In genomic region chr9:125570246-125570645, GRCh38 we compare ENCODE assay signal across 25 cellular contexts.
DNase-seq lines count a peak whose midpoint lies in the region; ATAC-seq, FAIRE-seq and TF ChIP-seq lines count a peak whose summit lies in the region.
"Had no signal": no experiment of that assay in that cellular context is flagged by ENCODE, and none has a peak within 500 bp of the region (broad histone marks: within the 10 kb centered on the region; RNA-seq: fewer than 3 reads in every experiment).

No MANE protein-coding gene starts in this region.

- H3K4me2 ChIP-seq in K562 (ENCODE audit: insufficient read depth, low read length) (no peak overlapping the region), trophoblast cell (ENCODE audit: low read length) (no peak overlapping the region)
- H3K4me2 ChIP-seq: BLaER1 had no signal

- no peaks in the 10 kb centered on the region for H3K36me3 ChIP-seq in K562 (ENCODE audit: control insufficient read depth, insufficient read depth, low read length)
- H3K36me3 ChIP-seq in trophoblast cell (ENCODE audit: control insufficient read depth in 1 of 2, insufficient read depth in 2 of 2, low read length in 2 of 2) = peaks cover 0 to 5% of the 10 kb centered on the region in 2 experiments
- H3K36me3 ChIP-seq: BE2C had no signal

- no peak overlapping the region for H2BK5ac ChIP-seq in trophoblast cell (ENCODE audit: low read depth, low read length, poor library complexity)

- H3K9me3 ChIP-seq in K562 (replicated peaks; ENCODE audit: control insufficient read depth, insufficient read depth, low read depth, low read length) = no peaks in the 10 kb centered on the region
- peaks cover 4% of the 10 kb centered on the region for H3K9me3 ChIP-seq in trophoblast cell (ENCODE audit: insufficient read depth, low read depth, low read length)
- H3K9me3 ChIP-seq: BE2C had no signal

- DNase-seq in K562 (ENCODE audit: extremely low read depth in 1 of 4, low spot score in 3 of 4) (no peak), trophoblast cell (peak; percentile 68 to 78), GM19239 (ENCODE audit: insufficient read length, low spot score) (no peak), T-helper 1 cell (no peak), cardiac septum (ENCODE audit: low spot score) (no peak)
- DNase-seq: 8988T; ACHN; BE2C; C1 segment of cervical spinal cord; CD4-positive, alpha-beta memory T cell; CD4-positive, CD25-positive, alpha-beta regulatory T cell; CD8-positive, alpha-beta memory T cell; COR-L47; DMS 273 treated with DMSO at 0.1 percent for 48 hours; DMS153; DMS53; DMS79; DND-41; EL; GDM1 had no signal

- H3K4me1 ChIP-seq in K562 (replicated peaks in 1 of 2; ENCODE audit: control insufficient read depth in 2 of 2, insufficient read depth in 2 of 2, low read length in 2 of 2) (no peaks in the 10 kb centered on the region), trophoblast cell (ENCODE audit: control insufficient read depth in 1 of 2, insufficient read depth in 2 of 2, low read length in 2 of 2) (peaks cover 2 to 4% of the 10 kb centered on the region in 2 experiments)
- H3K4me1 ChIP-seq: BE2C, BLaER1 had no signal

- no peak overlapping the region for H3K18ac ChIP-seq in trophoblast cell (ENCODE audit: low read length)

- ATAC-seq in K562 = no peak
- ATAC-seq: GM12878 had no signal

- peak; percentile 6 for FAIRE-seq in K562 (lab: Jason Lieb, UNC)
- FAIRE-seq in GM19239 (lab: Jason Lieb, UNC) = no peak
- FAIRE-seq: A204.1, GM12878, GM12892, GM18507 had no signal

- H2AK5ac ChIP-seq in trophoblast cell (ENCODE audit: low read length) = no peak overlapping the region

- TF ChIP-seq RAD21 in K562 (CRISPR knock-in tag; conservative IDR thresholded peaks at IDR 0.05 in 1 of 2, IDR thresholded peaks at IDR 0.05 in 1 of 2) = no peak

- H4K12ac ChIP-seq in trophoblast cell (ENCODE audit: low read depth, low read length) = no peak overlapping the region

- H3K4me3 ChIP-seq in K562 = no peak overlapping the region
- H3K4me3 ChIP-seq in trophoblast cell (ENCODE audit: low read depth, low read length) = no peak overlapping the region
- H3K4me3 ChIP-seq: BLaER1, GM12878 had no signal

- no TSS peak for BruUV-seq in K562 (replicated peaks; lab: Mats Ljungman, UMichigan)

- no peaks in the 10 kb centered on the region for H3K9me1 ChIP-seq in K562 (ENCODE audit: control insufficient read depth, insufficient read depth, low read length)

- CTCF ChIA-PET in K562 (lab: Yijun Ruan, JAX; ENCODE audit: low intra/inter-chr PET ratio) = no interaction called here

- H3K9ac ChIP-seq in K562 (ENCODE audit: insufficient read depth in 1 of 2, low read depth in 2 of 2, low read length in 2 of 2) (no peak overlapping the region), trophoblast cell (ENCODE audit: low read length) (no peak overlapping the region)
- H3K9ac ChIP-seq: BLaER1 had no signal

- TF ChIP-seq CTCF in K562 (IDR thresholded peaks at IDR 0.05 in 2 of 3, conservative IDR thresholded peaks at IDR 0.05 in 1 of 3; ENCODE audit: insufficient read depth in 2 of 3, low read depth in 1 of 3, low read length in 3 of 3) = no peak

- intact Hi-C loops in K562 (cut with micrococcal nuclease) = no loop called here
- intact Hi-C loops in cardiac septum (cut with DNase I) = no loop called here

- no peak overlapping the region for H4K8ac ChIP-seq in trophoblast cell (ENCODE audit: low read depth, low read length)

- no peaks in the 10 kb centered on the region for H4K20me1 ChIP-seq in K562 (replicated peaks; ENCODE audit: control insufficient read depth, insufficient read depth, low read length)

- no peak overlapping the region for H4K91ac ChIP-seq in trophoblast cell (ENCODE audit: low read depth, low read length)

- no peak overlapping the region for H3K23ac ChIP-seq in trophoblast cell (ENCODE audit: low read length)

- no peak overlapping the region for H3K14ac ChIP-seq in trophoblast cell (ENCODE audit: low read length)

- no peak overlapping the region for H3K4ac ChIP-seq in trophoblast cell (ENCODE audit: low read depth, low read length)

- TF ChIP-seq POLR2A in K562 (conservative IDR thresholded peaks at IDR 0.05) = no peak

- in situ Hi-C loops in K562 (cut with MboI) = no loop called here

- H2BK12ac ChIP-seq in trophoblast cell (ENCODE audit: low read length) = no peak overlapping the region

- WGBS in K562 (ENCODE audit: insufficient coverage, low coverage, missing lambda C conversion rate) = 91% methylated on average over 2 of the region's 2 CpGs
- no CpG with 5 or more reads among the region's 2 CpGs for WGBS in trophoblast cell (ENCODE audit: extremely low coverage, insufficient coverage, insufficient read length)

- H3K79me2 ChIP-seq in K562 (ENCODE audit: control insufficient read depth, insufficient read depth, low read length) (no peaks in the 10 kb centered on the region), trophoblast cell (ENCODE audit: control insufficient read depth, insufficient read depth, low read length, poor library complexity) (no peaks in the 10 kb centered on the region)

- H3K27ac ChIP-seq in K562 (ENCODE audit: extremely low read depth, low read depth, low read length) (no peak overlapping the region), trophoblast cell (ENCODE audit: low read depth, low read length) (no peak overlapping the region)
- H3K27ac ChIP-seq: BLaER1 had no signal

- no peak for TF ChIP-seq EP300 in K562 (IDR thresholded peaks at IDR 0.05; ENCODE audit: low read length)

- H2AFZ ChIP-seq in K562 (ENCODE audit: low read depth, low read length) = no peak overlapping the region
- H2AFZ ChIP-seq in trophoblast cell (ENCODE audit: insufficient read depth, low read length, poor library complexity) = no peak overlapping the region

- H3K79me1 ChIP-seq in trophoblast cell (ENCODE audit: low read length) = peaks cover 3% of the 10 kb centered on the region

- no peak overlapping the region for H2BK120ac ChIP-seq in trophoblast cell (ENCODE audit: insufficient read depth, low read length, poor library complexity)

- POLR2A ChIA-PET in K562 (lab: Yijun Ruan, JAX) = no interaction called here

- H3K27me3 ChIP-seq in K562 (ENCODE audit: control insufficient read depth in 2 of 2, insufficient read depth in 2 of 2, low read length in 2 of 2) (no peaks in the 10 kb centered on the region), trophoblast cell (ENCODE audit: insufficient read depth, low read length) (no peaks in the 10 kb centered on the region)
- H3K27me3 ChIP-seq: BE2C, BLaER1 had no signal

TF ChIP-seq in K562, 482 proteins besides CTCF, POLR2A, EP300 and RAD21:
- TF ChIP-seq TBP (optimal IDR thresholded peaks at IDR 0.05; ENCODE audit: low read depth, low read length) = no peak
- no peak for TF ChIP-seq LEF1 (IDR thresholded peaks at IDR 0.05)
- no peak for TF ChIP-seq TRIM25 (IDR thresholded peaks at IDR 0.05; ENCODE audit: borderline replicate concordance)

Comparison
In these comparisons a context has a peak if more than half of its experiments do, and no peak if none do; other contexts are left out.
1. DNase-seq: peak in trophoblast cell (2 of 2); none in K562 (0 of 4), GM19239 (single experiment), T-helper 1 cell (0 of 5) and cardiac septum (single experiment).